Comparison of ENCODE assay signal across 27 cellular contexts in genomic region chr21:45135868-45136267, GRCh38.
A peak's percentile ranks its signal among the peaks of the same experiment; 100 is the strongest.
DNase-seq lines count a peak whose midpoint lies in the region; ATAC-seq, FAIRE-seq and TF ChIP-seq lines count a peak whose summit lies in the region.
"Had no signal": no experiment of that assay in that cellular context is flagged by ENCODE, and none has a peak within 500 bp of the region (broad histone marks: within the 10 kb centered on the region; RNA-seq: fewer than 3 reads in every experiment).

No MANE protein-coding gene starts in this region.

- H3K4me3 Mint-ChIP-seq in activated naive CD4-positive, alpha-beta T cell treated with anti-CD3 and anti-CD28 coated beads for 36 hours, result no peak overlapping the region
- H3K4me3 Mint-ChIP-seq: B cell had no signal

- intact Hi-C loops in K562 (cut with micrococcal nuclease) (loop anchor here (2.0 to 10.0 kb wide), 2 partner anchors 61 to 121 kb away; partner anchors contain the start of gene ADARB1), adrenal gland (cut with DNase I) (no loop called here)
- intact Hi-C loops in activated naive CD4-positive, alpha-beta T cell treated with anti-CD3 and anti-CD28 coated beads for 36 hours (cut with micrococcal nuclease), result no loop called here

- no peak overlapping the region for H3K27ac Mint-ChIP-seq in activated naive CD4-positive, alpha-beta T cell treated with anti-CD3 and anti-CD28 coated beads for 36 hours
- H3K27ac Mint-ChIP-seq: activated naive CD4-positive, alpha-beta T cell treated with anti-CD3 and anti-CD28 coated beads, Interleukin-2, amount 50 U/mL, for 72 hours; B cell had no signal

- TF ChIP-seq RAD21 in K562 (CRISPR knock-in tag; conservative IDR thresholded peaks at IDR 0.05 in 1 of 2, IDR thresholded peaks at IDR 0.05 in 1 of 2), result no peak

- no peak overlapping the region for H3K23ac ChIP-seq in neuronal stem cell (ENCODE audit: low read depth, low read length, poor library complexity)

- H2BK12ac ChIP-seq in neuronal stem cell (ENCODE audit: low read length), result no peak overlapping the region

- CTCF ChIA-PET in K562 (lab: Yijun Ruan, JAX; ENCODE audit: low intra/inter-chr PET ratio), result interaction anchor here (5.2 kb wide), 1 partner anchor 187 kb away, joined by 51 read pairs; no protein-coding TSS in a partner anchor
- CTCF ChIA-PET in activated naive CD4-positive, alpha-beta T cell treated with anti-CD3 and anti-CD28 coated beads for 36 hours (lab: Charles Lee), result interaction anchor here (0.8 to 5.6 kb wide), 9 partner anchors 14 to 194 kb away, joined by 3 to 82 read pairs (median 4); no protein-coding TSS in a partner anchor

- TF ChIP-seq EP300 in K562 (IDR thresholded peaks at IDR 0.05; ENCODE audit: low read length), result no peak

- 65% methylated on average over 9 of the region's 9 CpGs for WGBS in K562 (ENCODE audit: insufficient coverage, low coverage, missing lambda C conversion rate)
- no CpG with 5 or more reads among the region's 9 CpGs for WGBS in neuronal stem cell (ENCODE audit: extremely low coverage in 2 of 2, insufficient read length in 2 of 2, insufficient replicate concordance in 1 of 2), 2 donors
- 73 to 82% (median 75%) methylated on average over 7 to 9 of the region's 9 CpGs for WGBS in adrenal gland, 4 donors

- no peak for ATAC-seq in K562
- ATAC-seq: A549; activated naive CD4-positive, alpha-beta T cell treated with anti-CD3 and anti-CD28 coated beads, Interleukin-2, amount 50 U/mL, for 72 hours; foreskin keratinocyte; right lobe of liver; upper lobe of right lung had no signal

- peak overlapping the region in 1 of 2 experiments; percentile 19; a peak in 1 of 4 replicates for H3K9ac ChIP-seq in K562 (ENCODE audit: insufficient read depth in 1 of 2, low read depth in 2 of 2, low read length in 2 of 2)
- peak overlapping the region; percentile 30 for H3K9ac ChIP-seq in neuronal stem cell (ENCODE audit: low read depth, low read length, poor library complexity)
- H3K9ac ChIP-seq: parathyroid adenoma had no signal

- no peak overlapping the region for H4K91ac ChIP-seq in neuronal stem cell (ENCODE audit: low read depth, low read length, poor library complexity)

- TF ChIP-seq POLR2A in K562 (conservative IDR thresholded peaks at IDR 0.05), result no peak
- TF ChIP-seq POLR2A in adrenal gland (IDR thresholded peaks at IDR 0.05), result no peak

- H3K36me3 ChIP-seq in K562 (ENCODE audit: control insufficient read depth, insufficient read depth, low read length), result no peaks in the 10 kb centered on the region; the same call in 2 of the 3 replicates
- no peaks in the 10 kb centered on the region for H3K36me3 ChIP-seq in neuronal stem cell (replicated peaks in 1 of 2; ENCODE audit: control insufficient read depth in 2 of 2, insufficient read depth in 2 of 2, low read length in 2 of 2)
- no peaks in the 10 kb centered on the region for H3K36me3 ChIP-seq in adrenal gland (replicated peaks in 1 of 2)
- H3K36me3 ChIP-seq: right lobe of liver, upper lobe of right lung had no signal

- FAIRE-seq in K562 (lab: Jason Lieb, UNC), result no peak
- FAIRE-seq: A549, GM12891 had no signal

- no peaks in the 10 kb centered on the region for H3K9me1 ChIP-seq in K562 (ENCODE audit: control insufficient read depth, insufficient read depth, low read length)

- no peaks in the 10 kb centered on the region for H3K9me3 Mint-ChIP-seq in activated naive CD4-positive, alpha-beta T cell treated with anti-CD3 and anti-CD28 coated beads for 36 hours
- H3K9me3 Mint-ChIP-seq: activated naive CD4-positive, alpha-beta T cell treated with anti-CD3 and anti-CD28 coated beads, Interleukin-2, amount 50 U/mL, for 72 hours; nephron had no signal

- DNase-seq in A172 (ENCODE audit: low spot score), result peak; percentile 45
- peak; percentile 81 for DNase-seq in LHCN-M2 (ENCODE audit: low read depth)
- no peak for DNase-seq in K562 (ENCODE audit: extremely low read depth in 1 of 4, low spot score in 3 of 4)
- DNase-seq in neuronal stem cell (ENCODE audit: low spot score), result no peak
- DNase-seq in islet precursor cell, result no peak
- DNase-seq in adrenal gland, result no peak
- no peak for DNase-seq in kidney tubule cell (ENCODE audit: low spot score)
- DNase-seq in activated naive CD4-positive, alpha-beta T cell treated with anti-CD3 and anti-CD28 coated beads for 36 hours, result no peak
- DNase-seq: activated CD8-positive, alpha-beta memory T cell treated with anti-CD3 and anti-CD28 coated beads, Interleukin-2, amount 50 U/mL, for 4 hours; DND-41; effector memory CD4-positive, alpha-beta T cell; foreskin keratinocyte; GOT3; hippocampal formation; left ventricle myocardium superior; MV-4-11; NCI-H187; NCI-H526 treated with DMSO at 0.1 percent for 48 hours; right lobe of liver; T-helper 2 cell; upper lobe of right lung had no signal

- in situ Hi-C loops in K562 (cut with MboI), result loop anchor here (5.0 kb wide), 1 partner anchor 189 kb away; no protein-coding TSS in a partner anchor

- no peak overlapping the region for H3K18ac ChIP-seq in neuronal stem cell (ENCODE audit: low read length)

- H3K27me3 Mint-ChIP-seq in activated naive CD4-positive, alpha-beta T cell treated with anti-CD3 and anti-CD28 coated beads for 36 hours (ENCODE audit: low read depth), result no peaks in the 10 kb centered on the region
- H3K27me3 Mint-ChIP-seq: B cell had no signal

- no peak overlapping the region for H3K27ac ChIP-seq in K562 (ENCODE audit: extremely low read depth, low read depth, low read length)
- H3K27ac ChIP-seq in neuronal stem cell (replicated peaks; ENCODE audit: low read length), result no peak overlapping the region
- H3K27ac ChIP-seq in adrenal gland, result no peak overlapping the region
- H3K27ac ChIP-seq: foreskin keratinocyte, parathyroid adenoma, right lobe of liver, upper lobe of right lung had no signal

- H2BK5ac ChIP-seq in neuronal stem cell (ENCODE audit: low read length), result peak overlapping the region; percentile 43

- peak overlapping the region; percentile 4 for H2AK5ac ChIP-seq in neuronal stem cell (ENCODE audit: low read depth, low read length)

- TF ChIP-seq CTCF in K562 (IDR thresholded peaks at IDR 0.05 in 2 of 3, conservative IDR thresholded peaks at IDR 0.05 in 1 of 3; ENCODE audit: insufficient read depth in 2 of 3, low read depth in 1 of 3, low read length in 3 of 3) (no peak), adrenal gland (IDR thresholded peaks at IDR 0.05) (no peak)

- no peaks in the 10 kb centered on the region for H3K79me2 ChIP-seq in K562 (ENCODE audit: control insufficient read depth, insufficient read depth, low read length)
- H3K79me2 ChIP-seq: parathyroid adenoma had no signal

- H3K4ac ChIP-seq in neuronal stem cell (ENCODE audit: low read length), result no peak overlapping the region

- no peaks in the 10 kb centered on the region for H4K20me1 ChIP-seq in K562 (replicated peaks; ENCODE audit: control insufficient read depth, insufficient read depth, low read length)

- H2BK120ac ChIP-seq in neuronal stem cell (ENCODE audit: low read depth, low read length), result no peak overlapping the region

- no peaks in the 10 kb centered on the region for H3K36me3 Mint-ChIP-seq in activated naive CD4-positive, alpha-beta T cell treated with anti-CD3 and anti-CD28 coated beads for 36 hours (ENCODE audit: low read depth)

- no peaks in the 10 kb centered on the region for H3K9me3 ChIP-seq in K562 (replicated peaks; ENCODE audit: control insufficient read depth, insufficient read depth, low read depth, low read length)
- H3K9me3 ChIP-seq in neuronal stem cell (replicated peaks in 1 of 2; ENCODE audit: control insufficient read depth in 2 of 2, insufficient read depth in 1 of 2, low read depth in 1 of 2, low read length in 2 of 2), result no peaks in the 10 kb centered on the region
- no peaks in the 10 kb centered on the region for H3K9me3 ChIP-seq in adrenal gland (replicated peaks in 1 of 3)
- H3K9me3 ChIP-seq: A549, right lobe of liver, upper lobe of right lung had no signal

- H3K14ac ChIP-seq in neuronal stem cell (ENCODE audit: low read length), result no peak overlapping the region

- H2BK15ac ChIP-seq in neuronal stem cell (ENCODE audit: low read length), result peak overlapping the region; percentile 87

- H3K79me1 ChIP-seq in neuronal stem cell (ENCODE audit: low read depth, low read length), result peaks cover 2% of the 10 kb centered on the region

- H3K27me3 ChIP-seq in K562 (ENCODE audit: control insufficient read depth in 2 of 2, insufficient read depth in 2 of 2, low read length in 2 of 2), result no peaks in the 10 kb centered on the region
- no peaks in the 10 kb centered on the region for H3K27me3 ChIP-seq in neuronal stem cell (ENCODE audit: control insufficient read depth in 3 of 3, insufficient read depth in 3 of 3, low read depth in 1 of 3, low read length in 3 of 3)
- H3K27me3 ChIP-seq in adrenal gland, result no peaks in the 10 kb centered on the region
- H3K27me3 ChIP-seq: foreskin keratinocyte, right lobe of liver, upper lobe of right lung had no signal

- H4K8ac ChIP-seq in neuronal stem cell (ENCODE audit: low read depth, low read length), result no peak overlapping the region

- no peak overlapping the region for H3K4me3 ChIP-seq in K562
- H3K4me3 ChIP-seq in neuronal stem cell (ENCODE audit: low read length in 2 of 2), result no peak overlapping the region
- H3K4me3 ChIP-seq in adrenal gland, result no peak overlapping the region
- H3K4me3 ChIP-seq: A549, right lobe of liver, upper lobe of right lung had no signal

- no TSS peak for BruUV-seq in K562 (replicated peaks; lab: Mats Ljungman, UMichigan)

- POLR2A ChIA-PET in K562 (lab: Yijun Ruan, JAX), result no interaction called here

- H3K4me1 Mint-ChIP-seq in activated naive CD4-positive, alpha-beta T cell treated with anti-CD3 and anti-CD28 coated beads for 36 hours (ENCODE audit: low read depth), result peaks cover 13% of the 10 kb centered on the region

- H3K4me2 ChIP-seq in K562 (ENCODE audit: insufficient read depth, low read length), result no peak overlapping the region
- no peak overlapping the region for H3K4me2 ChIP-seq in neuronal stem cell (ENCODE audit: insufficient read depth, low read length, poor library complexity, severe bottlenecking)
- H3K4me2 ChIP-seq: A549 had no signal

- H3K4me1 ChIP-seq in K562 (replicated peaks in 1 of 2; ENCODE audit: control insufficient read depth in 2 of 2, insufficient read depth in 2 of 2, low read length in 2 of 2) (peaks cover 18 to 19% of the 10 kb centered on the region in 2 experiments), neuronal stem cell (ENCODE audit: control insufficient read depth in 2 of 2, insufficient read depth in 1 of 2, low read depth in 1 of 2, low read length in 2 of 2) (no peaks in the 10 kb centered on the region), adrenal gland (replicated peaks in 1 of 2) (peaks cover 6 to 23% of the 10 kb centered on the region in 2 donors)
- H3K4me1 ChIP-seq: parathyroid adenoma, right lobe of liver had no signal

- H2AFZ ChIP-seq in K562 (ENCODE audit: low read depth, low read length), result no peak overlapping the region
- H2AFZ ChIP-seq in neuronal stem cell (ENCODE audit: low read length), result no peak overlapping the region
- H2AFZ ChIP-seq: parathyroid adenoma had no signal

Comparison
In these comparisons a context has a peak if more than half of its experiments do, and no peak if none do; other contexts are left out.
1. DNase-seq: peak in A172 (single experiment) and LHCN-M2 (single experiment); none in K562 (0 of 4), neuronal stem cell (single experiment), islet precursor cell (single experiment), adrenal gland (0 of 7), kidney tubule cell (single experiment) and activated naive CD4-positive, alpha-beta T cell treated with anti-CD3 and anti-CD28 coated beads for 36 hours (single experiment).